ENCODE assay signal across 9 cellular contexts in the genomic region with DNA sequence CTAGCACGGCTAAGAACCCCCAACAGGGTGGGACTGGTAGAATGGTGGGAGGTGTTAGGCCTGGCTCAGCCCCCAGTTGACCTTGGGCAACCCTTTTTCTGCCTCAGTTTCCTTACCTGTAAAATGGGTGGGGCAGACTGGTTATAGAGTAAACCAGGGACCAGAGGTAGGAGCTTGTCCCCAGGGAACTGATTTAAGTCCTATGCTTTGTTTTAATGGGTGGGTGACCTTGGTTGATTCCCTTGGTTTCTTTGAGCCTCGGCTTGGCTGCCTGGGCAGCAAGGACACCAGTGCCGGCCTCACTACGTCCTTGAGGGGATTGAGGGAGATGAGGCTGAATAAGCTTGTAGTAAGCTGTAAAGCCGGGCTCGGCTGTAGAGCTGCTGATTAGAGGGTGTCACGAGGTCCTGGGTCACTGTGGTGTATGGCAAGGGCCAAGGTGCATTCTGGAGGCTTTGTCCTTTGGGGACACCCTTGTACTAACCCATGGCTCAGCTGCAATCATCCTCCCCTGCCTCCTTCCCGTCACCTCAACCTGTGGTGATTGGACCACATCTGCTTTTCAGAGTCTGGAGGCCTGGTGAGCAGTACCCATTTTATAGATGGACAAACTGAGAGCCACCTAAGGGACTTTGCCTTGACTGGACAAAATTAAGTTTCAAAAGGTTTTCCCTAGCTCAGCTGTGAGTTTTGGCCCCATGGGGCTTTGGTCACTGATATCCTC. TPM values are rescaled to one million over a fixed set of nuclear protein-coding genes. Genes with fewer than 3 reads are reported as not detected.
DNase-seq lines count a peak whose midpoint lies in the region; ATAC-seq and TF ChIP-seq lines count a peak whose summit lies in the region.
"Had no signal": no experiment of that assay in that cellular context is flagged by ENCODE, and none has a peak within 500 bp of the region (broad histone marks: within the 10 kb centered on the region; RNA-seq: fewer than 3 reads in every experiment).

No MANE protein-coding gene starts in this region.

- no peak overlapping the region for H3K27ac ChIP-seq in stomach smooth muscle (ENCODE audit: low read length)

- H3K9me3 Mint-ChIP-seq in activated CD4-positive, alpha-beta T cell treated with anti-CD3 and anti-CD28 coated beads for 36 hours (ENCODE audit: low read depth), result no peaks in the 10 kb centered on the region
- H3K9me3 Mint-ChIP-seq in WTC11, result no peaks in the 10 kb centered on the region

- H3K27ac Mint-ChIP-seq in activated CD4-positive, alpha-beta T cell treated with anti-CD3 and anti-CD28 coated beads for 36 hours, result peak overlapping the region; percentile 87
- H3K27ac Mint-ChIP-seq in WTC11, result peak overlapping the region; percentile 58; the same call in 1 of the 2 replicates

- no peaks in the 10 kb centered on the region for H3K27me3 ChIP-seq in stomach smooth muscle (ENCODE audit: control insufficient read depth in 1 of 2, insufficient read depth in 2 of 2, low read length in 2 of 2)

- peaks cover 22% of the 10 kb centered on the region for H3K36me3 Mint-ChIP-seq in activated CD4-positive, alpha-beta T cell treated with anti-CD3 and anti-CD28 coated beads for 36 hours (ENCODE audit: low read depth)
- H3K36me3 Mint-ChIP-seq in WTC11, result peaks cover 18% of the 10 kb centered on the region

- H3K9me3 ChIP-seq in iPS-18c (ENCODE audit: control insufficient read depth, insufficient read depth, low read length), result no peaks in the 10 kb centered on the region
- H3K9me3 ChIP-seq in stomach smooth muscle (ENCODE audit: control insufficient read depth in 2 of 2, low read length in 2 of 2), result no peaks in the 10 kb centered on the region

- peaks cover 49% of the 10 kb centered on the region for H3K4me1 Mint-ChIP-seq in activated CD4-positive, alpha-beta T cell treated with anti-CD3 and anti-CD28 coated beads for 36 hours
- H3K4me1 Mint-ChIP-seq in WTC11, result peaks cover 71% of the 10 kb centered on the region

- H3K4me3 Mint-ChIP-seq in activated CD4-positive, alpha-beta T cell treated with anti-CD3 and anti-CD28 coated beads for 36 hours, result peak overlapping the region; percentile 94
- H3K4me3 Mint-ChIP-seq in WTC11, result peak overlapping the region; percentile 97

- intact Hi-C loops in activated CD4-positive, alpha-beta T cell treated with anti-CD3 and anti-CD28 coated beads for 36 hours (cut with DNase I, micrococcal nuclease), result loop anchor here (10.0 kb wide), 4 partner anchors 260 to 990 kb away; a partner anchor contains a TSS
- intact Hi-C loops in left colon (cut with DNase I, micrococcal nuclease), result loop anchor here in 1 of 2 donors (5.0 kb wide), 1 partner anchor 58 kb away; no protein-coding TSS in a partner anchor

- no peak for ATAC-seq in activated CD4-positive, alpha-beta T cell treated with anti-CD3 and anti-CD28 coated beads for 36 hours
- ATAC-seq in WTC11 (no peak), left colon (no peak)

- no peak for DNase-seq in activated CD4-positive, alpha-beta T cell treated with anti-CD3 and anti-CD28 coated beads for 36 hours
- DNase-seq in activated CD4-positive, alpha-beta T cell treated with anti-CD3 and anti-CD28 coated beads, Interleukin-2, amount 50 U/mL, for 1 hour, result no peak
- DNase-seq in WTC11 (ENCODE audit: low spot score), result no peak
- DNase-seq in NCI-H510A (lab: John Stamatoyannopoulos, UW), result no peak
- DNase-seq in CD1c-positive myeloid dendritic cell (ENCODE audit: extremely low spot score), result no peak
- no peak for DNase-seq in left colon
- DNase-seq: NCI-H345 had no signal

- TF ChIP-seq CTCF in WTC11 (IDR thresholded peaks at IDR 0.05), result no peak

- no peaks in the 10 kb centered on the region for H3K27me3 Mint-ChIP-seq in activated CD4-positive, alpha-beta T cell treated with anti-CD3 and anti-CD28 coated beads for 36 hours
- H3K27me3 Mint-ChIP-seq in WTC11 (ENCODE audit: low read depth), result peaks cover 3% of the 10 kb centered on the region; the same call in 1 of the 2 replicates

- POLR2A ChIA-PET in activated CD4-positive, alpha-beta T cell treated with anti-CD3 and anti-CD28 coated beads for 36 hours (lab: Charles Lee), result interaction anchor here (0.6 to 1.4 kb wide), 4 partner anchors 13 to 31 kb away, joined by 3 to 5 read pairs (median 4); no protein-coding TSS in a partner anchor
- POLR2A ChIA-PET in WTC11 (lab: Charles Lee), result interaction anchor here (1.1 kb wide), 1 partner anchor 11 kb away, joined by 3 read pairs; no protein-coding TSS in a partner anchor

- H3K9ac ChIP-seq in stomach smooth muscle (ENCODE audit: low read length in 2 of 2), result no peak overlapping the region

- peak overlapping the region; percentile 55; the same call in 1 of the 2 replicates for H3K4me3 ChIP-seq in iPS-18c (ENCODE audit: insufficient read depth, low read depth, low read length)
- peak overlapping the region; percentile 10 to 82 for H3K4me3 ChIP-seq in stomach smooth muscle (ENCODE audit: low read length in 2 of 2)

- CTCF ChIA-PET in activated CD4-positive, alpha-beta T cell treated with anti-CD3 and anti-CD28 coated beads for 36 hours (lab: Charles Lee), result interaction anchor here (0.6 to 1.9 kb wide), 5 partner anchors 28 to 143 kb away, joined by 3 to 8 read pairs (median 3); no protein-coding TSS in a partner anchor
- CTCF ChIA-PET in WTC11 (lab: Charles Lee), result interaction anchor here (1.3 to 3.3 kb wide), 4 partner anchors 18 to 201 kb away, joined by 3 to 12 read pairs (median 4); no protein-coding TSS in a partner anchor

- H3K36me3 ChIP-seq in stomach smooth muscle (ENCODE audit: control insufficient read depth in 2 of 2, insufficient read depth in 2 of 2, low read length in 2 of 2), result no peaks in the 10 kb centered on the region

- H3K4me1 ChIP-seq in stomach smooth muscle (ENCODE audit: control insufficient read depth, insufficient read depth, low read length), result peaks cover 41% of the 10 kb centered on the region

TF ChIP-seq in WTC11, 78 proteins besides CTCF, POLR2A, EP300 and RAD21:
- TF ChIP-seq, protein P1, sequence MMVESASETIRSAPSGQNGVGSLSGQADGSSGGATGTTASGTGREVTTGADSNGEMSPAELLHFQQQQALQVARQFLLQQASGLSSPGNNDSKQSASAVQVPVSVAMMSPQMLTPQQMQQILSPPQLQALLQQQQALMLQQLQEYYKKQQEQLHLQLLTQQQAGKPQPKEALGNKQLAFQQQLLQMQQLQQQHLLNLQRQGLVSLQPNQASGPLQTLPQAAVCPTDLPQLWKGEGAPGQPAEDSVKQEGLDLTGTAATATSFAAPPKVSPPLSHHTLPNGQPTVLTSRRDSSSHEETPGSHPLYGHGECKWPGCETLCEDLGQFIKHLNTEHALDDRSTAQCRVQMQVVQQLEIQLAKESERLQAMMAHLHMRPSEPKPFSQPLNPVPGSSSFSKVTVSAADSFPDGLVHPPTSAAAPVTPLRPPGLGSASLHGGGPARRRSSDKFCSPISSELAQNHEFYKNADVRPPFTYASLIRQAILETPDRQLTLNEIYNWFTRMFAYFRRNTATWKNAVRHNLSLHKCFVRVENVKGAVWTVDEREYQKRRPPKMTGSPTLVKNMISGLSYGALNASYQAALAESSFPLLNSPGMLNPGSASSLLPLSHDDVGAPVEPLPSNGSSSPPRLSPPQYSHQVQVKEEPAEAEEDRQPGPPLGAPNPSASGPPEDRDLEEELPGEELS (CRISPR knock-in tag; IDR thresholded peaks at IDR 0.05), result no peak
- peak; percentile 44; the same call in 1 of the 2 replicates for TF ChIP-seq GTF2I (CRISPR knock-in tag; conservative IDR thresholded peaks at IDR 0.05)

RNA-seq across cellular contexts. Expression of a gene that starts 2.2 kb away (rescaled TPM):
- total RNA-seq in activated CD4-positive, alpha-beta T cell treated with anti-CD3 and anti-CD28 coated beads for 36 hours, result 10 to 100 TPM; 51.7 to 54.2 TPM
- total RNA-seq in WTC11 (2021) (144 to 211 TPM (median 147 TPM) in 3 replicates), left colon (1 to 10 TPM; 6.7 to 8.3 TPM)

Comparison
In these comparisons a context has a peak if more than half of its experiments do, and no peak if none do; other contexts are left out.
1. RNA of a gene that starts 2.2 kb away (total RNA-seq): 144 to 211 TPM in WTC11 and 51.7 to 54.2 TPM in activated CD4-positive, alpha-beta T cell treated with anti-CD3 and anti-CD28 coated beads for 36 hours; 6.7 to 8.3 TPM in left colon; every median in the first group is over 4 times any median in the second.